Comparison of ENCODE assay signal across 25 cellular contexts in the genomic region with DNA sequence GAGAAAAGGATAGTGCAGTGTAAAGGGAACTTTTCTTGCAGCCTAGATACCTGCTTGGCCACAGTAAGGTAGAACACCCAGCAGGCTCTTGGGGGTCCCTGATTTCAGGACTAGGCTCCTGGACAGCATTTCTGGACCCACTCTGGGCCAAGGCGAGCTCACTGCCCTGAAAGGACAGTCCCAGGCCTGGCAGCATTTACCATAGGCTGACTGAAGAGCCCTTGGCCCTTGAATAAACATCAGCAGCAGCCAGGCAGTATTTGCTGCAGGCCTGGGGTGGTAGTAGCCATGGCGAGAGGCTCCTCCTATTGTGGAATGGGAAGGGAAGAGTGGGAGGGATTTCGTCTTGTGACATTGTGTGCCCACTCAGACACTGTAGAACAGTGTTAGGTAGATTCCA.
DNase-seq lines count a peak whose midpoint lies in the region; ATAC-seq, FAIRE-seq and TF ChIP-seq lines count a peak whose summit lies in the region.
"Had no signal": no experiment of that assay in that cellular context is flagged by ENCODE, and none has a peak within 500 bp of the region (broad histone marks: within the 10 kb centered on the region; RNA-seq: fewer than 3 reads in every experiment).

No MANE protein-coding gene starts in this region.

- TF ChIP-seq POLR2A in GM12878 (IDR thresholded peaks at IDR 0.05; ENCODE audit: low read depth, low read length) (no peak), ovary (IDR thresholded peaks at IDR 0.05) (no peak)

- intact Hi-C loops in GM12878 (cut with micrococcal nuclease; ENCODE audit: unreplicated experiment) = no loop called here
- intact Hi-C loops in ovary (cut with DNase I) = no loop called here

- H3K4me2 ChIP-seq in GM12878 (ENCODE audit: control insufficient read depth, insufficient read depth) (no peak overlapping the region), neuronal stem cell (ENCODE audit: insufficient read depth, low read length, poor library complexity, severe bottlenecking) (no peak overlapping the region)
- H3K4me2 ChIP-seq: smooth muscle cell had no signal

- SMC1A ChIA-PET in GM12878 (lab: Charles Lee; ENCODE audit: uncharacterized antibody, unreplicated experiment) = no interaction called here

- no peak overlapping the region for H2BK15ac ChIP-seq in neuronal stem cell (ENCODE audit: low read length)

- no peak overlapping the region for H4K91ac ChIP-seq in neuronal stem cell (ENCODE audit: low read depth, low read length, poor library complexity)

- no peaks in the 10 kb centered on the region for H4K20me1 ChIP-seq in GM12878 (ENCODE audit: control insufficient read depth, insufficient read depth)

- in situ Hi-C loops in GM12878 (cut with MboI) = no loop called here

- peak overlapping the region; percentile 35 for H3K18ac ChIP-seq in neuronal stem cell (ENCODE audit: low read length)

- WGBS in GM12878 (ENCODE audit: insufficient coverage, insufficient replicate concordance, low lambda C conversion rate, missing lambda C conversion rate) = 5% methylated on average over 3 of the region's 3 CpGs
- no CpG with 5 or more reads among the region's 3 CpGs for WGBS in neuronal stem cell (ENCODE audit: extremely low coverage in 2 of 2, insufficient read length in 2 of 2, insufficient replicate concordance in 1 of 2), 2 donors
- WGBS in ovary, 3 donors = 84 to 98% (median 91%) methylated on average over 3 of the region's 3 CpGs

- no peak overlapping the region for H2BK120ac ChIP-seq in neuronal stem cell (ENCODE audit: low read depth, low read length)

- no peaks in the 10 kb centered on the region for H3K4me1 ChIP-seq in GM12878 (ENCODE audit: control insufficient read depth, insufficient read depth, low read length)
- peaks cover 4 to 11% of the 10 kb centered on the region in 2 donors for H3K4me1 ChIP-seq in neuronal stem cell (ENCODE audit: control insufficient read depth in 2 of 2, insufficient read depth in 1 of 2, low read depth in 1 of 2, low read length in 2 of 2)
- no peaks in the 10 kb centered on the region for H3K4me1 ChIP-seq in ovary (ENCODE audit: insufficient read depth)
- H3K4me1 ChIP-seq: breast epithelium, parathyroid adenoma, right atrium auricular region had no signal

- no peak overlapping the region for H3K4ac ChIP-seq in neuronal stem cell (ENCODE audit: low read length)

- BruUV-seq in GM12878 (replicated peaks; lab: Mats Ljungman, UMichigan) = no TSS peak

- no peak overlapping the region for H2BK5ac ChIP-seq in neuronal stem cell (ENCODE audit: low read length)

- no peak overlapping the region for H2BK12ac ChIP-seq in neuronal stem cell (ENCODE audit: low read length)

- no peaks in the 10 kb centered on the region for H3K79me1 ChIP-seq in neuronal stem cell (ENCODE audit: low read depth, low read length)

- CTCF ChIA-PET in GM12878 (lab: Yijun Ruan, JAX) = interaction anchor here (0.7 kb wide), 1 partner anchor 9 kb away, joined by 3 read pairs; no protein-coding TSS in a partner anchor

- H3K27ac ChIP-seq in GM12878 (ENCODE audit: control insufficient read depth, insufficient read depth) (no peak overlapping the region), neuronal stem cell (replicated peaks; ENCODE audit: low read length) (no peak overlapping the region), ovary (no peak overlapping the region)
- H3K27ac ChIP-seq: breast epithelium, parathyroid adenoma, right atrium auricular region had no signal

- H3K27me3 ChIP-seq in GM12878 (replicated peaks in 1 of 2; ENCODE audit: control insufficient read depth in 2 of 2, insufficient read depth in 2 of 2, low read length in 1 of 2) (no peaks in the 10 kb centered on the region), neuronal stem cell (ENCODE audit: control insufficient read depth in 3 of 3, insufficient read depth in 3 of 3, low read depth in 1 of 3, low read length in 3 of 3) (no peaks in the 10 kb centered on the region), ovary (no peaks in the 10 kb centered on the region)
- H3K27me3 ChIP-seq: breast epithelium, right atrium auricular region had no signal

- TF ChIP-seq CTCF in GM12878 (IDR thresholded peaks at IDR 0.05 in 2 of 3, conservative IDR thresholded peaks at IDR 0.05 in 1 of 3; ENCODE audit: control insufficient read depth in 2 of 3, extremely low read depth in 1 of 3, insufficient read depth in 1 of 3, low read depth in 3 of 3, low read length in 3 of 3) (no peak), ovary (IDR thresholded peaks at IDR 0.05) (no peak)

- H3K36me3 ChIP-seq in GM12878 (ENCODE audit: control insufficient read depth in 2 of 2, insufficient read depth in 2 of 2, low read length in 1 of 2) = no peaks in the 10 kb centered on the region
- H3K36me3 ChIP-seq in neuronal stem cell (replicated peaks in 1 of 2; ENCODE audit: control insufficient read depth in 2 of 2, insufficient read depth in 2 of 2, low read length in 2 of 2) = no peaks in the 10 kb centered on the region
- no peaks in the 10 kb centered on the region for H3K36me3 ChIP-seq in ovary
- H3K36me3 ChIP-seq: breast epithelium, right atrium auricular region had no signal

- DNase-seq in NCI-H345 (lab: John Stamatoyannopoulos, UW) (peak; percentile 30), NCI-H345 treated with DMSO at 0.1 percent for 48 hours (lab: John Stamatoyannopoulos, UW; ENCODE audit: unreplicated experiment) (no peak), NCI-H1092 (lab: John Stamatoyannopoulos, UW) (peak; percentile 63), GM12878 (ENCODE audit: low read depth, low spot score) (no peak), neuronal stem cell (ENCODE audit: low spot score) (no peak), ovary (no peak), AG08395 (ENCODE audit: low spot score) (no peak)
- DNase-seq: activated CD4-positive, CD25-positive, alpha-beta regulatory T cell treated with anti-CD3 and anti-CD28 coated beads, Interleukin-2, amount 50 U/mL, for 72 hours; activated CD8-positive, alpha-beta T cell treated with anti-CD3 and anti-CD28 coated beads for 36 hours; activated naive CD4-positive, alpha-beta T cell treated with anti-CD3 and anti-CD28 coated beads, Interleukin-2, amount 50 U/mL, for 16 hours; amniotic stem cell; effector CD8-positive, alpha-beta T cell; erythroblast; head of caudate nucleus; NCI-H2107; NCI-H69; stimulated activated CD4-positive, alpha-beta T cell treated with anti-CD3 and anti-CD28 coated beads, Interleukin-2, amount 100 ng/mL, for 24 hours; T-helper 17 cell; trophoblast cell had no signal

- ATAC-seq in GM12878 (no peak), HG03280 (IDR thresholded peaks at IDR 0.05; ENCODE audit: unreplicated experiment) (no peak)
- ATAC-seq: activated CD8-positive, alpha-beta T cell treated with anti-CD3 and anti-CD28 coated beads for 36 hours; activated T-helper 17 cell treated with anti-CD3 and anti-CD28 coated beads, Interleukin-2, amount 50 U/mL, for 72 hours; T-helper 17 cell had no signal

- no peak for TF ChIP-seq RAD21 in GM12878 (IDR thresholded peaks at IDR 0.05; ENCODE audit: insufficient read depth, low read depth, low read length)

- FAIRE-seq in GM12878 (lab: Jason Lieb, UNC) = no peak

- H2AK5ac ChIP-seq in neuronal stem cell (ENCODE audit: low read depth, low read length) = no peak overlapping the region

- H3K4me3 ChIP-seq in GM12878 = no peak overlapping the region
- no peak overlapping the region for H3K4me3 ChIP-seq in neuronal stem cell (ENCODE audit: low read length in 2 of 2)
- no peak overlapping the region for H3K4me3 ChIP-seq in ovary
- H3K4me3 ChIP-seq: breast epithelium, right atrium auricular region, smooth muscle cell had no signal

- RAD21 ChIA-PET in GM12878 (lab: Charles Lee; ENCODE audit: unreplicated experiment) = no interaction called here

- H4K8ac ChIP-seq in neuronal stem cell (ENCODE audit: low read depth, low read length) = no peak overlapping the region

- no peak overlapping the region for H3K23ac ChIP-seq in neuronal stem cell (ENCODE audit: low read depth, low read length, poor library complexity)

- no peak overlapping the region for H3K9ac ChIP-seq in GM12878 (ENCODE audit: control insufficient read depth, insufficient read depth, low read length)
- H3K9ac ChIP-seq in neuronal stem cell (ENCODE audit: low read depth, low read length, poor library complexity) = no peak overlapping the region
- H3K9ac ChIP-seq: parathyroid adenoma had no signal

- H3K14ac ChIP-seq in neuronal stem cell (ENCODE audit: low read length) = no peak overlapping the region

- POLR2A ChIA-PET in GM12878 (lab: Charles Lee) = no interaction called here

- H2AFZ ChIP-seq in GM12878 (ENCODE audit: control insufficient read depth, low read depth, low read length) = no peak overlapping the region
- H2AFZ ChIP-seq in neuronal stem cell (ENCODE audit: low read length) = peak overlapping the region; percentile 46
- H2AFZ ChIP-seq: parathyroid adenoma had no signal

- H3K9me3 ChIP-seq in GM12878 (replicated peaks; ENCODE audit: control insufficient read depth, insufficient read depth, low read length) = no peaks in the 10 kb centered on the region
- no peaks in the 10 kb centered on the region for H3K9me3 ChIP-seq in neuronal stem cell (replicated peaks in 1 of 2; ENCODE audit: control insufficient read depth in 2 of 2, insufficient read depth in 1 of 2, low read depth in 1 of 2, low read length in 2 of 2)
- H3K9me3 ChIP-seq in ovary = no peaks in the 10 kb centered on the region
- H3K9me3 ChIP-seq: breast epithelium, right atrium auricular region had no signal

- no peaks in the 10 kb centered on the region for H3K79me2 ChIP-seq in GM12878 (ENCODE audit: control insufficient read depth, insufficient read depth, low read length)
- H3K79me2 ChIP-seq: parathyroid adenoma had no signal

- TF ChIP-seq EP300 in GM12878 (IDR thresholded peaks at IDR 0.05; ENCODE audit: borderline replicate concordance in 1 of 2, control insufficient read depth in 1 of 2, low read depth in 2 of 2, low read length in 2 of 2) = no peak
- no peak for TF ChIP-seq EP300 in ovary (IDR thresholded peaks at IDR 0.05)

Comparison
In these comparisons a context has a peak if more than half of its experiments do, and no peak if none do; other contexts are left out.
1. DNase-seq: peak in NCI-H345 (single experiment) and NCI-H1092 (single experiment); none in NCI-H345 treated with DMSO at 0.1 percent for 48 hours (single experiment), GM12878 (single experiment), neuronal stem cell (single experiment), ovary (0 of 5) and AG08395 (single experiment).